In genomic region chr20:15673206-15673605, GRCh38 we compare ENCODE assay signal across 14 cellular contexts.
DNase-seq lines count a peak whose midpoint lies in the region; ATAC-seq and TF ChIP-seq lines count a peak whose summit lies in the region.
"Had no signal": no experiment of that assay in that cellular context is flagged by ENCODE, and none has a peak within 500 bp of the region (broad histone marks: within the 10 kb centered on the region; RNA-seq: fewer than 3 reads in every experiment).

No MANE protein-coding gene starts in this region.

- peaks cover 19 to 20% of the 10 kb centered on the region in 2 experiments; a peak in 2 of 4 replicates for H3K4me1 ChIP-seq in SK-N-SH (ENCODE audit: control insufficient read depth in 1 of 2, insufficient read depth in 2 of 2, low read depth in 1 of 2, low read length in 1 of 2)
- H3K4me1 ChIP-seq: adrenal gland had no signal

- in situ Hi-C loops in Caki2 (cut with HindIII; ENCODE audit: low pct_unique_long_range_greater_than_20kb, low sequenced_read_pairs) = no loop called here

- peaks cover 9% of the 10 kb centered on the region for H3K9me3 Mint-ChIP-seq in osteocyte (ENCODE audit: unreplicated experiment)

- no peaks in the 10 kb centered on the region for H3K9me3 ChIP-seq in SK-N-SH
- H3K9me3 ChIP-seq: adrenal gland had no signal

- peak overlapping the region; percentile 12 for H3K27ac Mint-ChIP-seq in osteocyte (ENCODE audit: unreplicated experiment)
- H3K27ac Mint-ChIP-seq: CD8-positive, alpha-beta T cell; stimulated activated naive CD8-positive, alpha-beta T cell treated with anti-CD3 and anti-CD28 coated beads, Interleukin-15, Interleukin-2, amounts not matched to agents 100 ng/mL and 50 ng/mL, for 24 hours; T-helper 1 cell treated with Interleukin-12 subunit alpha and Interleukin-12 subunit beta and Interleukin-4 antibody, amounts not matched to agents 30 μg/mL and 1 μg/mL, for 36 hours had no signal

- H3K36me3 Mint-ChIP-seq in osteocyte (ENCODE audit: unreplicated experiment) = no peaks in the 10 kb centered on the region
- H3K36me3 Mint-ChIP-seq: CD8-positive, alpha-beta T cell had no signal

- H4K20me1 ChIP-seq in SK-N-SH (ENCODE audit: insufficient read depth) = no peaks in the 10 kb centered on the region

- TF ChIP-seq RAD21 in SK-N-SH (IDR thresholded peaks at IDR 0.05; ENCODE audit: low read length) = no peak

- no peaks in the 10 kb centered on the region for H3K36me3 ChIP-seq in SK-N-SH (replicated peaks in 1 of 2; ENCODE audit: control insufficient read depth in 1 of 2, insufficient read depth in 2 of 2, low read length in 1 of 2)
- H3K36me3 ChIP-seq: adrenal gland had no signal

- no peaks in the 10 kb centered on the region for H3K79me2 ChIP-seq in SK-N-SH (ENCODE audit: insufficient read depth)

- peak; percentile 39 for DNase-seq in Caki2 (ENCODE audit: low read depth)
- DNase-seq in SK-N-SH = no peak
- peak; percentile 70 for DNase-seq in fibroblast of mammary gland (ENCODE audit: low read depth)
- DNase-seq in osteocyte (ENCODE audit: extremely low spot score, unreplicated experiment) = no peak
- no peak for DNase-seq in DMS79 (lab: John Stamatoyannopoulos, UW)
- DNase-seq: activated CD4-positive, alpha-beta T cell treated with anti-CD3 and anti-CD28 coated beads for 48 hours; activated T-cell treated with anti-CD3 and anti-CD28 coated beads, Interleukin-2, amount 50 U/mL, for 48 hours; adrenal gland; CD8-positive, alpha-beta T cell had no signal

- peaks cover 10% of the 10 kb centered on the region for H3F3A ChIP-seq in SK-N-SH (replicated peaks; ENCODE audit: insufficient read depth)

- H3K4me3 ChIP-seq in SK-N-SH (ENCODE audit: low read depth in 2 of 2, low read length in 1 of 2) (no peak overlapping the region), fibroblast of mammary gland (ENCODE audit: control insufficient read depth, low read depth, low read length) (no peak overlapping the region)
- H3K4me3 ChIP-seq: adrenal gland had no signal

- H3K4me3 Mint-ChIP-seq in osteocyte (ENCODE audit: unreplicated experiment) = no peak overlapping the region
- H3K4me3 Mint-ChIP-seq: CD8-positive, alpha-beta T cell; stimulated activated naive CD8-positive, alpha-beta T cell treated with anti-CD3 and anti-CD28 coated beads, Interleukin-15, Interleukin-2, amounts not matched to agents 100 ng/mL and 50 ng/mL, for 24 hours; T-helper 1 cell treated with Interleukin-12 subunit alpha and Interleukin-12 subunit beta and Interleukin-4 antibody, amounts not matched to agents 30 μg/mL and 1 μg/mL, for 36 hours had no signal

- peaks cover 34% of the 10 kb centered on the region for H3K4me1 Mint-ChIP-seq in osteocyte (ENCODE audit: unreplicated experiment)

- ATAC-seq in HG02981 (IDR thresholded peaks at IDR 0.05; ENCODE audit: unreplicated experiment) (no peak), GM21528 (IDR thresholded peaks at IDR 0.05; ENCODE audit: low FRiP score, unreplicated experiment) (no peak), GM18502 (IDR thresholded peaks at IDR 0.05; ENCODE audit: poor library complexity, unreplicated experiment) (no peak)
- ATAC-seq: CD8-positive, alpha-beta T cell had no signal

- no peaks in the 10 kb centered on the region for H3K27me3 ChIP-seq in SK-N-SH (ENCODE audit: insufficient read depth)
- H3K27me3 ChIP-seq: adrenal gland had no signal

- TF ChIP-seq CTCF in SK-N-SH (IDR thresholded peaks at IDR 0.05) (no peak), fibroblast of mammary gland (conservative IDR thresholded peaks at IDR 0.05; ENCODE audit: control insufficient read depth, insufficient read depth, low read depth, low read length) (no peak), osteocyte (IDR thresholded peaks at IDR 0.05) (no peak)

- no peaks in the 10 kb centered on the region for H3K9me2 ChIP-seq in SK-N-SH

- H3K27me3 Mint-ChIP-seq in osteocyte (ENCODE audit: unreplicated experiment) = no peaks in the 10 kb centered on the region
- H3K27me3 Mint-ChIP-seq: stimulated activated naive CD8-positive, alpha-beta T cell treated with anti-CD3 and anti-CD28 coated beads, Interleukin-15, Interleukin-2, amounts not matched to agents 100 ng/mL and 50 ng/mL, for 24 hours had no signal

- no peak overlapping the region for H3K9ac ChIP-seq in SK-N-SH

- H3K27ac ChIP-seq in SK-N-SH (ENCODE audit: low read depth in 2 of 2, low read length in 1 of 2) = peak overlapping the region; percentile 39; a peak in 3 of 4 replicates
- H3K27ac ChIP-seq: adrenal gland had no signal

- CTCF ChIA-PET in SK-N-SH (lab: Yijun Ruan, JAX) = interaction anchor here (0.7 to 1.3 kb wide), 2 partner anchors 257 to 803 kb away, joined by 3 read pairs; no protein-coding TSS in a partner anchor

- no peak overlapping the region for H3K4me2 ChIP-seq in SK-N-SH

- H2AFZ ChIP-seq in SK-N-SH (ENCODE audit: low read depth) = no peak overlapping the region

- POLR2A ChIA-PET in SK-N-SH (lab: Yijun Ruan, JAX) = no interaction called here

- TF ChIP-seq EP300 in SK-N-SH (IDR thresholded peaks at IDR 0.05; ENCODE audit: borderline replicate concordance in 1 of 2, low read depth in 1 of 2, low read length in 1 of 2) = peak in 1 of 2 experiments; percentile 50; a peak in 1 of 4 replicates

- WGBS in SK-N-SH (ENCODE audit: low lambda C conversion rate) = 30% methylated on average over 1 of the region's 1 CpG

TF ChIP-seq in SK-N-SH, 30 proteins besides CTCF, POLR2A, EP300 and RAD21:
- TF ChIP-seq FOSL2 (IDR thresholded peaks at IDR 0.05; ENCODE audit: borderline replicate concordance, low read depth) (peak; percentile 46; the same call in 1 of the 2 replicates), TEAD4 (IDR thresholded peaks at IDR 0.05; ENCODE audit: borderline replicate concordance, insufficient read depth) (0 out of 2 replicates have a peak, but pooled peaks have one; percentile 46), NRF1 (IDR thresholded peaks at IDR 0.05; ENCODE audit: low read depth, low read length) (no peak), TAF1 (IDR thresholded peaks at IDR 0.05; ENCODE audit: borderline replicate concordance, low read depth, low read length) (no peak), USF2 (IDR thresholded peaks at IDR 0.05; ENCODE audit: borderline replicate concordance, low read depth, low read length) (no peak), MEF2A (IDR thresholded peaks at IDR 0.05; ENCODE audit: borderline replicate concordance, low read depth) (peak; percentile 85; the same call in 1 of the 2 replicates)

Comparison
In these comparisons a context has a peak if more than half of its experiments do, and no peak if none do; other contexts are left out.
1. DNase-seq: peak in Caki2 (single experiment) and fibroblast of mammary gland (single experiment); none in SK-N-SH (single experiment), osteocyte (single experiment) and DMS79 (single experiment).